In the genomic region with DNA sequence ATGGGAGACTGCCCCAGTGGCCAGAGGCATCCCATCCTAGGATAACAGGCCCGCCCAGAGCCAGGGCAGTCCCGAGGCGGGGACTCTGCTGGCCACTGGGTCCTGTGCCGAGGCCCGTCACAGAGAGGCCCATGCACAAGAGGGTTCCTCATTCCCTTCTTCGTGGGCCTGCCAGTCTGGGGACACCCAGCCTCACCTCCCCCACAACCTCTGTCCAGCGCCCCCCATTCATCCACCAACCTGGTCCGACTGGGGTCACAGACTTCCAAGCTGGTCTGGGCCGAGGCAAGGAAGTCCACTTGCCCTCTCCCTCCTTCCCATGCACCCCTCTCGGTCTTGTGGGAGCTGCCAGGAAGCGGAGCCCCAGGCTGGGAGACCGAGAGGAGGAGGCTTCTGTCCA, we compare ENCODE assay signal across 22 cellular contexts.
"Had no signal": no experiment of that assay in that cellular context is flagged by ENCODE, and none has a peak within 500 bp of the region (broad histone marks: within the 10 kb centered on the region; RNA-seq: fewer than 3 reads in every experiment).

No MANE protein-coding gene starts in this region.

- H3K27ac Mint-ChIP-seq: activated B cell treated with CpG ODN at 0.5 μM for 24 hours; activated CD4-positive, alpha-beta memory T cell treated with anti-CD3 and anti-CD28 coated beads for 36 hours; activated CD4-positive, alpha-beta T cell treated with anti-CD3 and anti-CD28 coated beads for 36 hours; activated naive CD4-positive, alpha-beta T cell treated with anti-CD3 and anti-CD28 coated beads, Interleukin-2, amount 50 U/mL, for 24 hours had no signal

- H3K4me3 ChIP-seq: adrenal gland, dorsolateral prefrontal cortex, esophagus squamous epithelium, gastrocnemius medialis, prostate gland, upper lobe of right lung had no signal

- H3K27me3 Mint-ChIP-seq: activated B cell treated with CpG ODN at 0.5 μM for 24 hours; activated CD4-positive, alpha-beta memory T cell treated with anti-CD3 and anti-CD28 coated beads for 36 hours; activated CD4-positive, alpha-beta T cell treated with anti-CD3 and anti-CD28 coated beads for 36 hours; activated naive CD4-positive, alpha-beta T cell treated with anti-CD3 and anti-CD28 coated beads, Interleukin-2, amount 50 U/mL, for 24 hours; central memory CD8-positive, alpha-beta T cell; naive thymus-derived CD4-positive, alpha-beta T cell had no signal

- H3K9me3 ChIP-seq: adrenal gland, esophagus squamous epithelium, gastrocnemius medialis, prostate gland, upper lobe of right lung had no signal

- H3K4me1 Mint-ChIP-seq: activated B cell treated with CpG ODN at 0.5 μM for 24 hours had no signal

- DNase-seq: activated B cell treated with CpG ODN at 0.5 μM for 24 hours; activated CD4-positive, alpha-beta memory T cell treated with anti-CD3 and anti-CD28 coated beads for 36 hours; activated CD4-positive, alpha-beta T cell treated with anti-CD3 and anti-CD28 coated beads for 36 hours; activated gamma-delta T cell; adrenal gland; dorsolateral prefrontal cortex; esophagus squamous epithelium; gastrocnemius medialis; islet precursor cell; left cardiac atrium; mesendoderm; naive thymus-derived CD4-positive, alpha-beta T cell; stimulated activated CD4-positive, alpha-beta T cell treated with anti-CD3 and anti-CD28 coated beads, Interleukin-2, amount 100 ng/mL, for 48 hours; stimulated activated CD8-positive, alpha-beta memory T cell treated with anti-CD3 and anti-CD28 coated beads, Interleukin-4, amount 100 ng/mL, for 48 hours; stimulated activated naive CD8-positive, alpha-beta T cell treated with anti-CD3 and anti-CD28 coated beads, Interleukin-15, Interleukin-2, amounts not matched to agents 100 U/mL and 50 U/mL, for 24 hours; T1000; upper lobe of right lung had no signal

- H3K4me3 Mint-ChIP-seq: activated B cell treated with CpG ODN at 0.5 μM for 24 hours; activated CD4-positive, alpha-beta memory T cell treated with anti-CD3 and anti-CD28 coated beads for 36 hours; activated CD4-positive, alpha-beta T cell treated with anti-CD3 and anti-CD28 coated beads for 36 hours; activated naive CD4-positive, alpha-beta T cell treated with anti-CD3 and anti-CD28 coated beads, Interleukin-2, amount 50 U/mL, for 24 hours; central memory CD8-positive, alpha-beta T cell; naive thymus-derived CD4-positive, alpha-beta T cell had no signal

- ATAC-seq: activated CD4-positive, alpha-beta T cell treated with anti-CD3 and anti-CD28 coated beads for 36 hours; gastrocnemius medialis; left cardiac atrium; naive thymus-derived CD4-positive, alpha-beta T cell; stimulated activated naive CD8-positive, alpha-beta T cell treated with anti-CD3 and anti-CD28 coated beads, Interleukin-15, Interleukin-2, amounts not matched to agents 100 U/mL and 50 U/mL, for 24 hours; upper lobe of right lung had no signal

- H3K36me3 ChIP-seq: gastrocnemius medialis, prostate gland had no signal

- H3K9me3 Mint-ChIP-seq: activated B cell treated with CpG ODN at 0.5 μM for 24 hours; activated CD4-positive, alpha-beta memory T cell treated with anti-CD3 and anti-CD28 coated beads for 36 hours; activated naive CD4-positive, alpha-beta T cell treated with anti-CD3 and anti-CD28 coated beads, Interleukin-2, amount 50 U/mL, for 24 hours; central memory CD8-positive, alpha-beta T cell had no signal

- H3K27ac ChIP-seq: adrenal gland, dorsolateral prefrontal cortex, gastrocnemius medialis, prostate gland, upper lobe of right lung had no signal

- H3K4me1 ChIP-seq: adrenal gland, gastrocnemius medialis, prostate gland had no signal

- FAIRE-seq: astrocyte, colon had no signal

- H3K27me3 ChIP-seq: adrenal gland, dorsolateral prefrontal cortex, esophagus squamous epithelium, gastrocnemius medialis, upper lobe of right lung had no signal
